In genomic region chr16:30958164-30959083, GRCh38 we compare ENCODE assay signal across 8 cellular contexts. TPM values are rescaled to one million over a fixed set of nuclear protein-coding genes. Genes with fewer than 3 reads are reported as not detected.
DNase-seq lines count a peak whose midpoint lies in the region; ATAC-seq and TF ChIP-seq lines count a peak whose summit lies in the region.

No MANE protein-coding gene starts in this region.

- CTCF ChIA-PET in A673 (lab: Charles Lee) (no interaction called here), mammary epithelial cell (lab: Charles Lee; ENCODE audit: low non-redundant PET) (no interaction called here)

- WGBS in mammary epithelial cell (ENCODE audit: low coverage, missing lambda C conversion rate), result 17% methylated on average over 9 of the region's 55 CpGs

- POLR2A ChIA-PET in A673 (lab: Charles Lee; ENCODE audit: low non-redundant PET), result no interaction called here

- dilution Hi-C loops in mammary epithelial cell (cut with HindIII; ENCODE audit: low sequenced_read_pairs), result no loop called here

- in situ Hi-C loops in mammary epithelial cell (cut with MboI; ENCODE audit: low sequenced_read_pairs in 2 of 2), result no loop called here

- H3K4me1 ChIP-seq in A673 (ENCODE audit: insufficient read depth, low read length, poor library complexity, severe bottlenecking) (peaks cover 10% of the 10 kb centered on the region), OCI-LY3 (ENCODE audit: low read length) (peaks cover 16% of the 10 kb centered on the region), mammary epithelial cell (ENCODE audit: insufficient read depth, low read length) (peaks cover 15% of the 10 kb centered on the region)

- BruUV-seq in A673 (replicated peaks; lab: Mats Ljungman, UMichigan), result no TSS peak
- no TSS peak for BruUV-seq in mammary epithelial cell (replicated peaks; lab: Mats Ljungman, UMichigan)

- H3K4me2 ChIP-seq in OCI-LY3 (ENCODE audit: low read length) (peak overlapping the region; percentile 99), mammary epithelial cell (ENCODE audit: insufficient read depth, low read depth, low read length) (peak overlapping the region; percentile 82)

- intact Hi-C loops in A673 (cut with micrococcal nuclease; ENCODE audit: unreplicated experiment) (loop anchor here (10.0 kb wide), 3 partner anchors 136 to 906 kb away; partner anchors contain the start of gene VKORC1), mammary epithelial cell (cut with micrococcal nuclease) (loop anchor here (10.0 kb wide), 1 partner anchor 906 kb away; no protein-coding TSS in a partner anchor), sciatic nerve (cut with DNase I) (no loop called here)

- DNase-seq in A673 (ENCODE audit: low spot score) (no peak), mammary epithelial cell (peak; percentile 40), kidney epithelial cell (ENCODE audit: low read depth) (no peak), sciatic nerve (ENCODE audit: low spot score) (no peak)
- no peak for DNase-seq in stimulated activated naive CD8-positive, alpha-beta T cell treated with anti-CD3 and anti-CD28 coated beads, Interleukin-15, Interleukin-2, amounts not matched to agents 100 U/mL and 50 U/mL, for 24 hours

- peaks cover 46% of the 10 kb centered on the region for H3K36me3 ChIP-seq in A673 (ENCODE audit: insufficient read depth, low read length, poor library complexity, severe bottlenecking)
- peaks cover 33% of the 10 kb centered on the region for H3K36me3 ChIP-seq in OCI-LY3 (replicated peaks; ENCODE audit: low read depth, low read length)
- H3K36me3 ChIP-seq in mammary epithelial cell (ENCODE audit: insufficient read depth, low read length), result peaks cover 15% of the 10 kb centered on the region
- no peaks in the 10 kb centered on the region for H3K36me3 ChIP-seq in kidney epithelial cell (ENCODE audit: control insufficient read depth, insufficient read depth, low read length)

- H3K9me3 ChIP-seq in A673 (ENCODE audit: low read depth, low read length, poor library complexity, severe bottlenecking) (no peaks in the 10 kb centered on the region), OCI-LY3 (ENCODE audit: insufficient read depth, low read length) (no peaks in the 10 kb centered on the region), mammary epithelial cell (replicated peaks; ENCODE audit: insufficient read depth, low read length) (no peaks in the 10 kb centered on the region)

- ATAC-seq in HG02798 (IDR thresholded peaks at IDR 0.05; ENCODE audit: poor library complexity, unreplicated experiment) (peak; percentile 25), sciatic nerve (no peak)
- peak; percentile 3 for ATAC-seq in stimulated activated naive CD8-positive, alpha-beta T cell treated with anti-CD3 and anti-CD28 coated beads, Interleukin-15, Interleukin-2, amounts not matched to agents 100 U/mL and 50 U/mL, for 24 hours

- H3K27me3 ChIP-seq in A673 (replicated peaks; ENCODE audit: insufficient read depth, low read depth, low read length, poor library complexity) (no peaks in the 10 kb centered on the region), OCI-LY3 (ENCODE audit: low read depth, low read length) (no peaks in the 10 kb centered on the region), mammary epithelial cell (ENCODE audit: insufficient read depth, low read length) (no peaks in the 10 kb centered on the region), kidney epithelial cell (ENCODE audit: control insufficient read depth, insufficient read depth, low read length) (no peaks in the 10 kb centered on the region)

- no peak overlapping the region for H2AFZ ChIP-seq in OCI-LY3 (ENCODE audit: low read depth, low read length)
- H2AFZ ChIP-seq in mammary epithelial cell (ENCODE audit: low read depth, low read length), result peak overlapping the region; percentile 96

- H4K20me1 ChIP-seq in OCI-LY3 (ENCODE audit: insufficient read depth, low read length), result peaks cover 7% of the 10 kb centered on the region; the same call in 1 of the 2 replicates
- H4K20me1 ChIP-seq in mammary epithelial cell (ENCODE audit: insufficient read depth, low read length), result no peaks in the 10 kb centered on the region

- H3K27ac ChIP-seq in A673 (ENCODE audit: low read depth, low read length, poor library complexity, severe bottlenecking) (peak overlapping the region; percentile 99), OCI-LY3 (ENCODE audit: low read length) (peak overlapping the region; percentile 41; the same call in 1 of the 2 replicates), mammary epithelial cell (ENCODE audit: insufficient read depth, low read depth, low read length) (peak overlapping the region; percentile 39)

- H3K79me2 ChIP-seq in OCI-LY3 (ENCODE audit: low read length) (peaks cover 28% of the 10 kb centered on the region), mammary epithelial cell (ENCODE audit: insufficient read depth, low read length) (peaks cover 30% of the 10 kb centered on the region)

- no peak for TF ChIP-seq CTCF in A673 (conservative IDR thresholded peaks at IDR 0.05; ENCODE audit: low read depth, low read length)
- no peak for TF ChIP-seq CTCF in GM12875 (IDR thresholded peaks at IDR 0.05; ENCODE audit: borderline replicate concordance, insufficient read depth, low read depth, low read length)
- no peak for TF ChIP-seq CTCF in OCI-LY3 (IDR thresholded peaks at IDR 0.05; ENCODE audit: low read depth, low read length)
- TF ChIP-seq CTCF in mammary epithelial cell (conservative IDR thresholded peaks at IDR 0.05 in 1 of 2, IDR thresholded peaks at IDR 0.05 in 1 of 2; ENCODE audit: extremely low read depth in 1 of 2, insufficient read depth in 1 of 2, low read depth in 1 of 2, low read length in 2 of 2), result no peak
- TF ChIP-seq CTCF in kidney epithelial cell (IDR thresholded peaks at IDR 0.05; ENCODE audit: insufficient read depth, low read length, poor library complexity, severe bottlenecking), result no peak

- peak overlapping the region; percentile 80 for H3K4me3 ChIP-seq in A673 (ENCODE audit: low read depth, low read length, poor library complexity, severe bottlenecking)
- peak overlapping the region; percentile 77 for H3K4me3 ChIP-seq in GM12875 (ENCODE audit: low read depth, low read length)
- H3K4me3 ChIP-seq in OCI-LY3 (ENCODE audit: low read length), result peak overlapping the region; percentile 96
- peak overlapping the region; percentile 66 to 95 (median 91) for H3K4me3 ChIP-seq in mammary epithelial cell (replicated peaks in 1 of 3; ENCODE audit: insufficient read depth in 1 of 3, low read depth in 2 of 3, low read length in 3 of 3)
- peak overlapping the region; percentile 86 for H3K4me3 ChIP-seq in kidney epithelial cell (ENCODE audit: low read depth, low read length)

- H3K9ac ChIP-seq in OCI-LY3 (ENCODE audit: low read length) (peak overlapping the region; percentile 100), mammary epithelial cell (ENCODE audit: insufficient read depth, low read length) (peak overlapping the region; percentile 80)

RNA-seq across cellular contexts. Expression of gene SETD1A, which starts 0.9 kb away (rescaled TPM):
- total RNA-seq in A673 (2021) (31.4 and 37.1 TPM in 2 replicates), mammary epithelial cell (10 to 100 TPM in 1 of 2 donors, 1 to 10 TPM in 1; 8.5 to 14.8 TPM), kidney epithelial cell (7.2 TPM in 2 replicates), sciatic nerve (17.8 TPM)
- 2.6 TPM for polyA plus RNA-seq in mammary epithelial cell
- 10.4 TPM for polyA minus RNA-seq in mammary epithelial cell

RNA-seq across cellular contexts. Expression of gene ORAI3, which starts 9.6 kb away (rescaled TPM):
- total RNA-seq in A673 (2021), result 2.1 and 4.3 TPM in 2 replicates
- total RNA-seq in mammary epithelial cell, result 10 to 100 TPM; 31.7 to 37.2 TPM
- polyA plus RNA-seq in mammary epithelial cell, result 31.2 TPM
- 29.5 TPM for polyA minus RNA-seq in mammary epithelial cell
- 35.3 and 37.9 TPM in 2 replicates for total RNA-seq in kidney epithelial cell
- 21.8 TPM for total RNA-seq in sciatic nerve

RNA-seq across cellular contexts. Expression of gene HSD3B7, which starts 26.6 kb away (rescaled TPM):
- total RNA-seq in A673 (2021) (0.85 and 0.95 TPM in 2 replicates), mammary epithelial cell (1 to 10 TPM; 3.8 to 3.9 TPM), kidney epithelial cell (11.5 and 13.8 TPM in 2 replicates), sciatic nerve (16.3 TPM)
- polyA plus RNA-seq in mammary epithelial cell, result 3.3 TPM
- 1.1 TPM for polyA minus RNA-seq in mammary epithelial cell

RNA-seq across cellular contexts. Expression of gene FBXL19, which starts 35.1 kb away (rescaled TPM):
- total RNA-seq in A673 (2021), result 37.0 and 39.3 TPM in 2 replicates
- 10 to 100 TPM; 18.5 to 24.9 TPM for total RNA-seq in mammary epithelial cell
- polyA plus RNA-seq in mammary epithelial cell, result 8.4 TPM
- polyA minus RNA-seq in mammary epithelial cell, result 28.9 TPM
- 36.4 and 37.9 TPM in 2 replicates for total RNA-seq in kidney epithelial cell
- total RNA-seq in sciatic nerve, result 13.1 TPM

RNA-seq across cellular contexts. Expression of gene STX1B, which starts 52.0 kb away (rescaled TPM):
- total RNA-seq in A673 (2021), result 0.62 and 1.1 TPM in 2 replicates
- 1 to 10 TPM in 1 of 2 donors, under 1 TPM in 1; 0.33 to 1.1 TPM for total RNA-seq in mammary epithelial cell
- 0.80 TPM for polyA plus RNA-seq in mammary epithelial cell
- 0.16 TPM for polyA minus RNA-seq in mammary epithelial cell
- 0.07 and 0.29 TPM in 2 replicates for total RNA-seq in kidney epithelial cell
- 2.1 TPM for total RNA-seq in sciatic nerve

Comparison
In these comparisons a context has a peak if more than half of its experiments do, and no peak if none do; other contexts are left out.
1. H3K27ac ChIP-seq: peak in every context shown above with its lines; median percentile 99 in A673; 41 in OCI-LY3; 39 in mammary epithelial cell.